Comparison of ENCODE assay signal across 8 cellular contexts in the genomic region with DNA sequence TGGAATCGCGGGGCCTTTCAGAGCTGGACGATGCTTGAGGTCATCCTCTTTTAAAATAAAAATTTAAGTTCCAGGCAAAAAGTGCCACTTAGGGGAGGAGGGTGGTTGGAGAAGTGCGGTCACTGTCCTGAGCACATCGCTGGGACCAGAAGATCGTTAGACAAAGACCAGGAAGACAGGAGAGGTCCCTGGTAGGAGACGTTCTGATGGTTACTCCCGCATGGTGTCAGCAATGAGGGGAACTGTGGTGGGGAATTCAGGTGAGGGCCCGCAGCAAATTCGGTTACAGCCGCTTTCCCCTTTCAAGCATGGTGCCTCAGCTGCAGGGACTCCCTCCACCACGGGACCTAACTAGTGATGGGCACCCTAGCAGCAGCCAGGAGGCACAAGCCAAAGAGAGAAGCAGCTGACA. TPM values are rescaled to one million over a fixed set of nuclear protein-coding genes. Genes with fewer than 3 reads are reported as not detected.
DNase-seq lines count a peak whose midpoint lies in the region; ATAC-seq and TF ChIP-seq lines count a peak whose summit lies in the region.

No MANE protein-coding gene starts in this region.

- no peak overlapping the region for H2BK15ac ChIP-seq in neuronal stem cell (ENCODE audit: low read length)

- H3K4me3 ChIP-seq in HUES6 (ENCODE audit: low read depth, low read length) (peak overlapping the region; percentile 91), fibroblast of the aortic adventitia (ENCODE audit: low read depth, low read length) (peak overlapping the region; percentile 92), neuronal stem cell (ENCODE audit: low read length in 2 of 2) (peak overlapping the region; percentile 81 to 89)

- no peak overlapping the region for H2BK120ac ChIP-seq in neuronal stem cell (ENCODE audit: low read depth, low read length)

- peak overlapping the region; percentile 3 for H3K23ac ChIP-seq in neuronal stem cell (ENCODE audit: low read depth, low read length, poor library complexity)

- peak overlapping the region; percentile 58 for H3K4me2 ChIP-seq in neuronal stem cell (ENCODE audit: insufficient read depth, low read length, poor library complexity, severe bottlenecking)

- H3K4me3 Mint-ChIP-seq in activated T-cell treated with anti-CD3 and anti-CD28 coated beads, Interleukin-2, amount 50 U/mL, for 24 hours: peak overlapping the region; percentile 87

- WGBS in neuronal stem cell (ENCODE audit: extremely low coverage in 2 of 2, insufficient read length in 2 of 2, insufficient replicate concordance in 1 of 2), 2 donors: no CpG with 5 or more reads among the region's 12 CpGs

- peaks cover 42% of the 10 kb centered on the region for H3K4me1 Mint-ChIP-seq in activated T-cell treated with anti-CD3 and anti-CD28 coated beads, Interleukin-2, amount 50 U/mL, for 24 hours (ENCODE audit: low read depth)

- H2BK5ac ChIP-seq in neuronal stem cell (ENCODE audit: low read length): peak overlapping the region; percentile 17

- peak; percentile 63 for DNase-seq in DMS53 (lab: John Stamatoyannopoulos, UW)
- DNase-seq in DMS53 treated with DMSO at 0.1 percent for 48 hours (lab: John Stamatoyannopoulos, UW; ENCODE audit: unreplicated experiment): no peak
- peak; percentile 65 for DNase-seq in activated T-cell treated with anti-CD3 and anti-CD28 coated beads, Interleukin-2, amount 50 U/mL, for 24 hours
- DNase-seq in fibroblast of the aortic adventitia (ENCODE audit: low read depth): no peak
- DNase-seq in neuronal stem cell (ENCODE audit: low spot score): no peak
- no peak for DNase-seq in NCI-H2081 treated with DMSO at 0.1 percent for 48 hours (lab: John Stamatoyannopoulos, UW)

- H3K27me3 ChIP-seq in HUES6 (ENCODE audit: control insufficient read depth, insufficient read depth, low read length) (no peaks in the 10 kb centered on the region), neuronal stem cell (ENCODE audit: control insufficient read depth in 3 of 3, insufficient read depth in 3 of 3, low read depth in 1 of 3, low read length in 3 of 3) (no peaks in the 10 kb centered on the region)

- H3K36me3 ChIP-seq in HUES6 (ENCODE audit: control insufficient read depth, insufficient read depth, low read length): peaks cover 23% of the 10 kb centered on the region
- peaks cover 2 to 35% of the 10 kb centered on the region in 2 donors for H3K36me3 ChIP-seq in neuronal stem cell (replicated peaks in 1 of 2; ENCODE audit: control insufficient read depth in 2 of 2, insufficient read depth in 2 of 2, low read length in 2 of 2)

- ATAC-seq in HG02840 (IDR thresholded peaks at IDR 0.05; ENCODE audit: low FRiP score, unreplicated experiment): no peak

- TF ChIP-seq CTCF in fibroblast of the aortic adventitia (IDR thresholded peaks at IDR 0.05; ENCODE audit: insufficient read depth, low read length): no peak

- no peak overlapping the region for H3K14ac ChIP-seq in neuronal stem cell (ENCODE audit: low read length)

- H3K9me3 ChIP-seq in HUES6 (ENCODE audit: control insufficient read depth, insufficient read depth, low read depth, low read length) (no peaks in the 10 kb centered on the region), neuronal stem cell (replicated peaks in 1 of 2; ENCODE audit: control insufficient read depth in 2 of 2, insufficient read depth in 1 of 2, low read depth in 1 of 2, low read length in 2 of 2) (no peaks in the 10 kb centered on the region)

- peak overlapping the region; percentile 85 for H2AFZ ChIP-seq in neuronal stem cell (ENCODE audit: low read length)

- H3K4me1 ChIP-seq in HUES6 (ENCODE audit: control insufficient read depth, insufficient read depth, low read length): no peaks in the 10 kb centered on the region
- H3K4me1 ChIP-seq in neuronal stem cell (ENCODE audit: control insufficient read depth in 2 of 2, insufficient read depth in 1 of 2, low read depth in 1 of 2, low read length in 2 of 2): peaks cover 4 to 5% of the 10 kb centered on the region in 2 donors

- no peak overlapping the region for H4K91ac ChIP-seq in neuronal stem cell (ENCODE audit: low read depth, low read length, poor library complexity)

- no peak overlapping the region for H2BK12ac ChIP-seq in neuronal stem cell (ENCODE audit: low read length)

- H3K79me1 ChIP-seq in neuronal stem cell (ENCODE audit: low read depth, low read length): peaks cover 3% of the 10 kb centered on the region

- H3K27ac Mint-ChIP-seq in activated T-cell treated with anti-CD3 and anti-CD28 coated beads, Interleukin-2, amount 50 U/mL, for 24 hours: peak overlapping the region; percentile 99

- peak overlapping the region; percentile 98 for H3K27ac ChIP-seq in HUES6 (ENCODE audit: low read depth, low read length)
- H3K27ac ChIP-seq in neuronal stem cell (replicated peaks; ENCODE audit: low read length): peak overlapping the region; percentile 95

- H3K18ac ChIP-seq in neuronal stem cell (ENCODE audit: low read length): no peak overlapping the region

- H3K4ac ChIP-seq in neuronal stem cell (ENCODE audit: low read length): no peak overlapping the region

- peak overlapping the region; percentile 19 for H4K8ac ChIP-seq in neuronal stem cell (ENCODE audit: low read depth, low read length)

- H2AK5ac ChIP-seq in neuronal stem cell (ENCODE audit: low read depth, low read length): no peak overlapping the region

- peaks cover 80% of the 10 kb centered on the region for H3K36me3 Mint-ChIP-seq in activated T-cell treated with anti-CD3 and anti-CD28 coated beads, Interleukin-2, amount 50 U/mL, for 24 hours (ENCODE audit: low read depth)

- peak overlapping the region; percentile 96 for H3K9ac ChIP-seq in HUES6 (ENCODE audit: low read length)
- H3K9ac ChIP-seq in neuronal stem cell (ENCODE audit: low read depth, low read length, poor library complexity): peak overlapping the region; percentile 71

- H3K9me3 Mint-ChIP-seq in activated T-cell treated with anti-CD3 and anti-CD28 coated beads, Interleukin-2, amount 50 U/mL, for 24 hours: no peaks in the 10 kb centered on the region

- no peaks in the 10 kb centered on the region for H3K27me3 Mint-ChIP-seq in activated T-cell treated with anti-CD3 and anti-CD28 coated beads, Interleukin-2, amount 50 U/mL, for 24 hours

RNA-seq across cellular contexts. Expression of a gene that starts 1.0 kb away (rescaled TPM):
- 20.6 and 51.0 TPM in 2 replicates for total RNA-seq in fibroblast of the aortic adventitia (ENCODE audit: low replicate concordance)
- polyA plus RNA-seq in neuronal stem cell (2013, experiment 1 of 2): 13.2 TPM
- 14.0 TPM for polyA plus RNA-seq in neuronal stem cell (2013, experiment 2 of 2)

RNA-seq across cellular contexts. Expression of a gene that starts 21.8 kb away (rescaled TPM):
- 286 and 295 TPM in 2 replicates for total RNA-seq in fibroblast of the aortic adventitia (ENCODE audit: low replicate concordance)
- polyA plus RNA-seq in neuronal stem cell (2013, experiment 1 of 2): 379 TPM
- polyA plus RNA-seq in neuronal stem cell (2013, experiment 2 of 2): 385 TPM

RNA-seq across cellular contexts. Expression of a gene that starts 40.3 kb away (rescaled TPM):
- total RNA-seq in fibroblast of the aortic adventitia (ENCODE audit: low replicate concordance): 2.5 and 5.1 TPM in 2 replicates
- 5.4 TPM for polyA plus RNA-seq in neuronal stem cell (2013, experiment 1 of 2)
- polyA plus RNA-seq in neuronal stem cell (2013, experiment 2 of 2): 5.7 TPM

Comparison
In these comparisons a context has a peak if more than half of its experiments do, and no peak if none do; other contexts are left out.
1. DNase-seq: peak in DMS53 (single experiment) and activated T-cell treated with anti-CD3 and anti-CD28 coated beads, Interleukin-2, amount 50 U/mL, for 24 hours (single experiment); none in DMS53 treated with DMSO at 0.1 percent for 48 hours (single experiment), fibroblast of the aortic adventitia (single experiment), neuronal stem cell (single experiment) and NCI-H2081 treated with DMSO at 0.1 percent for 48 hours (single experiment).
2. Peak in every context shown above with its lines, with median percentiles within 50 percentile points of each other: H3K4me3 ChIP-seq.